Comparison of ENCODE assay signal across 35 cellular contexts in the genomic region with DNA sequence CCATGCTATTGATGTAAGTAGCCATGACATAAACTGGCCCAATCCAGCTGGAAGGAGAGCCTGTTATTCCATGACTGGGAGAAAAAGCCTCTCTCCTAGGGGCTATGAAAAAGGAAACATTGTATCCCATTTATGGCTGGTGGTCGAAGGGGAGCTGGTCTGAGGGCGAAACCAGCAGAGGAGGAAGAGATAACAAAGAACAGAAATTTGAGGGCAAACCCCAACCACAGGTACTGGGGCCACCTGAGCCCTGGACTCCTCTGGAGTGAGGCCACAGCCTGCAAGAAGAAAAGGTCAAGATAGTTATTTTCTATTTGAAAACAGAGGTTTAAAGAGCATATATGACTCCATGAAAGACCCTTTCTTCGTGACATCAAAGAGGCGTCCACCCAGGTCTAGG.
"Had no signal": no experiment of that assay in that cellular context is flagged by ENCODE, and none has a peak within 500 bp of the region (broad histone marks: within the 10 kb centered on the region; RNA-seq: fewer than 3 reads in every experiment).

No MANE protein-coding gene starts in this region.

- H3K36me3 ChIP-seq: MG63 had no signal

- H3K4me2 ChIP-seq: KMS-11 had no signal

- H3K9ac ChIP-seq: KMS-11 had no signal

- H3K27me3 ChIP-seq: MG63 had no signal

- DNase-seq: Karpas-422, Kasumi-1, KG1, MG63, MM.1S, MV-4-11, NCI-H1048, NCI-H1092, NCI-H1092 treated with DMSO at 0.1 percent for 48 hours, NCI-H1105, NCI-H1105 treated with DMSO at 0.1 percent for 48 hours, NCI-H1417, NCI-H1417 treated with DMSO at 0.1 percent for 48 hours, NCI-H1436, NCI-H1436 treated with DMSO at 0.1 percent for 48 hours, NCI-H146, NCI-H1694, NCI-H1694 treated with DMSO at 0.1 percent for 48 hours, NCI-H187, NCI-H187 treated with DMSO at 0.1 percent for 48 hours, NCI-H1930, NCI-H2029, NCI-H2029 treated with DMSO at 0.1 percent for 48 hours, NCI-H2081, NCI-H2081 treated with DMSO at 0.1 percent for 48 hours, NCI-H2107, NCI-H2171, NCI-H2171 treated with DMSO at 0.1 percent for 48 hours, NCI-H2227 treated with DMSO at 0.1 percent for 48 hours, NCI-H226, NCI-H345, NCI-H446, NCI-H446 treated with DMSO at 0.1 percent for 48 hours, NCI-H510A had no signal

- H3K4me3 ChIP-seq: MG63 had no signal

- H3K27ac ChIP-seq: KMS-11 had no signal
